In the genomic region with DNA sequence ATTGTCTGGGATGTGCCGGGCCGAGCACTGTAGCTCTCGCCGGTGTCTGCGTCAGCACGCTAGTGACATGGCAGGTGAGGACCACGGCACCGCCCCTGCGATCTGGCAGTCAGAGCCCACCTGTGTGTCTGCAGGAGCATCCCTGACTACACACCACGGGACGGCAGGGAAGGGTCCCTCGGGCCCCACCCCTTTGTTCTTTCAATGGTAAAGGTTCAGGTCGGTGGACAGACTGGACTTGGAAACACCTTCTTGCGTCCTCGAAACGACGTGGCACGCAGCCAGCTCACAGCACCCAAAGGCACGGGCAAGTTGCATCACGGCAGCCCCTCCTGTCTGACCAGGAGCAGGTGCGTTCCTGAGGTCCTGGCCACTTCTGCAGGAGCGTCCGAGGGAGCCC, we compare ENCODE assay signal across 1 cellular context.
TF ChIP-seq lines count a peak whose summit lies in the region.

No MANE protein-coding gene starts in this region.

TF ChIP-seq in IMR-90, 13 proteins besides CTCF, POLR2A, EP300 and RAD21 (continued from another document):
- TF ChIP-seq USF2 (IDR thresholded peaks at IDR 0.05; ENCODE audit: low read depth, low read length) (no peak), MAZ (IDR thresholded peaks at IDR 0.05; ENCODE audit: borderline replicate concordance, low read depth, low read length) (no peak), RCOR1 (IDR thresholded peaks at IDR 0.05; ENCODE audit: insufficient replicate concordance, low read length) (no peak), CHD1 (IDR thresholded peaks at IDR 0.05; ENCODE audit: low read depth, low read length) (no peak), MXI1 (IDR thresholded peaks at IDR 0.05; ENCODE audit: borderline replicate concordance, low read depth, low read length) (no peak), SMC3 (IDR thresholded peaks at IDR 0.05; ENCODE audit: low read depth, low read length) (no peak)
